In genomic region chr10:91977501-91977900, GRCh38 we compare ENCODE assay signal across 21 cellular contexts.
"Had no signal": no experiment of that assay in that cellular context is flagged by ENCODE, and none has a peak within 500 bp of the region (broad histone marks: within the 10 kb centered on the region; RNA-seq: fewer than 3 reads in every experiment).

No MANE protein-coding gene starts in this region.

- H3K4me3 ChIP-seq: lung, spleen, stomach, thoracic aorta had no signal

- H3K27me3 ChIP-seq: foreskin keratinocyte, spleen, stomach had no signal

- H3K9me3 Mint-ChIP-seq: effector memory CD8-positive, alpha-beta T cell; nephron progenitor cell had no signal

- H3K4me1 ChIP-seq: spleen, stomach had no signal

- H3K27me3 Mint-ChIP-seq: effector memory CD8-positive, alpha-beta T cell; naive thymus-derived CD4-positive, alpha-beta T cell had no signal

- H3K27ac Mint-ChIP-seq: effector memory CD8-positive, alpha-beta T cell; nephron progenitor cell had no signal

- DNase-seq: cortex of kidney; effector memory CD8-positive, alpha-beta T cell; erythroblast; foreskin keratinocyte; head of caudate nucleus; hippocampal formation; left colon; left ventricle myocardium superior; naive thymus-derived CD4-positive, alpha-beta T cell; nephron progenitor cell; spleen; stimulated activated CD4-positive, alpha-beta T cell treated with anti-CD3 and anti-CD28 coated beads, Interleukin-15, amount 100 ng/mL, for 24 hours; stimulated activated CD4-positive, alpha-beta T cell treated with anti-CD3 and anti-CD28 coated beads, Interleukin-1b, Interleukin-23, amount 100 ng/mL, for 48 hours; stimulated activated CD4-positive, alpha-beta T cell treated with anti-CD3 and anti-CD28 coated beads, Interleukin-4, amount 100 ng/mL, for 4 hours; stimulated activated naive CD4-positive, alpha-beta T cell; stomach; substantia nigra; trophoblast cell had no signal

- H3K9me3 ChIP-seq: spleen, stomach, thoracic aorta had no signal

- H3K4me3 Mint-ChIP-seq: effector memory CD8-positive, alpha-beta T cell; nephron progenitor cell had no signal

- H3K4me1 Mint-ChIP-seq: nephron progenitor cell had no signal

- ATAC-seq: effector memory CD8-positive, alpha-beta T cell; foreskin keratinocyte; left colon; naive thymus-derived CD4-positive, alpha-beta T cell; sciatic nerve had no signal

- H3K27ac ChIP-seq: foreskin keratinocyte, spleen, stomach, thoracic aorta had no signal
